8 cellular contexts compared by ENCODE assay signal in genomic region chr11:78420255-78420764, GRCh38. TPM values are rescaled to one million over a fixed set of nuclear protein-coding genes. Genes with fewer than 3 reads are reported as not detected.
DNase-seq lines count a peak whose midpoint lies in the region; ATAC-seq lines count a peak whose summit lies in the region.

No MANE protein-coding gene starts in this region.

- H3K79me1 ChIP-seq in mesenchymal stem cell (replicated peaks; ENCODE audit: low read length, poor library complexity, severe bottlenecking), result peaks cover 1% of the 10 kb centered on the region

- peak overlapping the region in 1 of 2 experiments; percentile 88 for H3K4me3 ChIP-seq in mesenchymal stem cell (ENCODE audit: insufficient read depth in 1 of 2, low read depth in 1 of 2, low read length in 2 of 2)

- peak overlapping the region; percentile 34 for H4K91ac ChIP-seq in mesenchymal stem cell (ENCODE audit: low read length)

- no peak overlapping the region for H3K4ac ChIP-seq in mesenchymal stem cell (ENCODE audit: low read depth in 1 of 2, low read length in 2 of 2)

- DNase-seq in NCI-H2107 treated with DMSO at 0.1 percent for 48 hours (lab: John Stamatoyannopoulos, UW; ENCODE audit: unreplicated experiment), result peak; percentile 36
- no peak for DNase-seq in NCI-H2107 (lab: John Stamatoyannopoulos, UW)
- peak; percentile 21 to 27 for DNase-seq in NCI-H1930 (lab: John Stamatoyannopoulos, UW)
- DNase-seq in activated CD4-positive, alpha-beta T cell treated with anti-CD3 and anti-CD28 coated beads for 48 hours, result peak; percentile 67
- peak; percentile 17 for DNase-seq in effector CD8-positive, alpha-beta T cell (lab: John Stamatoyannopoulos, UW)
- peak; percentile 81 for DNase-seq in mesenchymal stem cell
- DNase-seq in stimulated activated CD8-positive, alpha-beta memory T cell treated with anti-CD3 and anti-CD28 coated beads, Interleukin-7, amount 100 ng/mL, for 24 hours (ENCODE audit: low read depth), result peak; percentile 38

- H2AK5ac ChIP-seq in mesenchymal stem cell (ENCODE audit: low read length, severe bottlenecking), result peak overlapping the region; percentile 74

- H2BK120ac ChIP-seq in mesenchymal stem cell (ENCODE audit: low read depth, low read length), result no peak overlapping the region

- H3K36me3 ChIP-seq in mesenchymal stem cell (ENCODE audit: control insufficient read depth in 1 of 2, insufficient read depth in 2 of 2, low read depth in 1 of 2, low read length in 2 of 2), result no peaks in the 10 kb centered on the region

- H4K8ac ChIP-seq in mesenchymal stem cell (ENCODE audit: low read length), result peak overlapping the region; percentile 66

- no peak for ATAC-seq in HG03095 (IDR thresholded peaks at IDR 0.05; ENCODE audit: unreplicated experiment)

- no peak overlapping the region for H2BK15ac ChIP-seq in mesenchymal stem cell (ENCODE audit: low read depth, poor library complexity, severe bottlenecking)

- no peak overlapping the region for H2BK5ac ChIP-seq in mesenchymal stem cell (ENCODE audit: low read depth, low read length, poor library complexity, severe bottlenecking)

- H3K9me3 ChIP-seq in mesenchymal stem cell (ENCODE audit: control insufficient read depth, low read length), result no peaks in the 10 kb centered on the region

- H3K4me2 ChIP-seq in mesenchymal stem cell (ENCODE audit: low read length, poor library complexity, severe bottlenecking), result no peak overlapping the region

- no peak overlapping the region for H2AFZ ChIP-seq in mesenchymal stem cell (ENCODE audit: low read depth, low read length)

- WGBS in mesenchymal stem cell, result 22% methylated on average over 5 of the region's 9 CpGs

- H2BK12ac ChIP-seq in mesenchymal stem cell (ENCODE audit: low read length in 2 of 2), result peak overlapping the region in 1 of 2 experiments; percentile 67

- H3K4me1 ChIP-seq in mesenchymal stem cell (ENCODE audit: control insufficient read depth, insufficient read depth, low read depth, low read length), result peaks cover 13% of the 10 kb centered on the region

- H3K14ac ChIP-seq in mesenchymal stem cell (ENCODE audit: low read length in 2 of 2), result peak overlapping the region in 1 of 2 experiments; percentile 90

- H3K27me3 ChIP-seq in mesenchymal stem cell (ENCODE audit: control insufficient read depth in 1 of 2, insufficient read depth in 1 of 2, low read length in 2 of 2), result no peaks in the 10 kb centered on the region

- peak overlapping the region; percentile 76 for H3K9ac ChIP-seq in mesenchymal stem cell (ENCODE audit: low read length)

- no peak overlapping the region for H3K23ac ChIP-seq in mesenchymal stem cell (ENCODE audit: low read length in 2 of 2)

- H3K27ac ChIP-seq in mesenchymal stem cell (ENCODE audit: low read length, poor library complexity, severe bottlenecking), result peak overlapping the region; percentile 85

- H3K18ac ChIP-seq in mesenchymal stem cell (ENCODE audit: low read depth in 1 of 2, low read length in 2 of 2), result peak overlapping the region in 1 of 2 experiments; percentile 90

RNA-seq across cellular contexts. Expression of gene GAB2, which starts 2.7 kb away (rescaled TPM):
- 9.8 TPM for polyA plus RNA-seq in mesenchymal stem cell (2013, experiment 1 of 2)
- polyA plus RNA-seq in mesenchymal stem cell (2013, experiment 2 of 2), result 9.2 TPM
